1 cellular context compared by ENCODE assay signal in genomic region chr13:40379794-40380608, GRCh38.
TF ChIP-seq lines count a peak whose summit lies in the region.

No MANE protein-coding gene starts in this region.

TF ChIP-seq in GM12878, 131 proteins besides CTCF, POLR2A, EP300 and RAD21 (continued from another document):
- TF ChIP-seq, protein P1, sequence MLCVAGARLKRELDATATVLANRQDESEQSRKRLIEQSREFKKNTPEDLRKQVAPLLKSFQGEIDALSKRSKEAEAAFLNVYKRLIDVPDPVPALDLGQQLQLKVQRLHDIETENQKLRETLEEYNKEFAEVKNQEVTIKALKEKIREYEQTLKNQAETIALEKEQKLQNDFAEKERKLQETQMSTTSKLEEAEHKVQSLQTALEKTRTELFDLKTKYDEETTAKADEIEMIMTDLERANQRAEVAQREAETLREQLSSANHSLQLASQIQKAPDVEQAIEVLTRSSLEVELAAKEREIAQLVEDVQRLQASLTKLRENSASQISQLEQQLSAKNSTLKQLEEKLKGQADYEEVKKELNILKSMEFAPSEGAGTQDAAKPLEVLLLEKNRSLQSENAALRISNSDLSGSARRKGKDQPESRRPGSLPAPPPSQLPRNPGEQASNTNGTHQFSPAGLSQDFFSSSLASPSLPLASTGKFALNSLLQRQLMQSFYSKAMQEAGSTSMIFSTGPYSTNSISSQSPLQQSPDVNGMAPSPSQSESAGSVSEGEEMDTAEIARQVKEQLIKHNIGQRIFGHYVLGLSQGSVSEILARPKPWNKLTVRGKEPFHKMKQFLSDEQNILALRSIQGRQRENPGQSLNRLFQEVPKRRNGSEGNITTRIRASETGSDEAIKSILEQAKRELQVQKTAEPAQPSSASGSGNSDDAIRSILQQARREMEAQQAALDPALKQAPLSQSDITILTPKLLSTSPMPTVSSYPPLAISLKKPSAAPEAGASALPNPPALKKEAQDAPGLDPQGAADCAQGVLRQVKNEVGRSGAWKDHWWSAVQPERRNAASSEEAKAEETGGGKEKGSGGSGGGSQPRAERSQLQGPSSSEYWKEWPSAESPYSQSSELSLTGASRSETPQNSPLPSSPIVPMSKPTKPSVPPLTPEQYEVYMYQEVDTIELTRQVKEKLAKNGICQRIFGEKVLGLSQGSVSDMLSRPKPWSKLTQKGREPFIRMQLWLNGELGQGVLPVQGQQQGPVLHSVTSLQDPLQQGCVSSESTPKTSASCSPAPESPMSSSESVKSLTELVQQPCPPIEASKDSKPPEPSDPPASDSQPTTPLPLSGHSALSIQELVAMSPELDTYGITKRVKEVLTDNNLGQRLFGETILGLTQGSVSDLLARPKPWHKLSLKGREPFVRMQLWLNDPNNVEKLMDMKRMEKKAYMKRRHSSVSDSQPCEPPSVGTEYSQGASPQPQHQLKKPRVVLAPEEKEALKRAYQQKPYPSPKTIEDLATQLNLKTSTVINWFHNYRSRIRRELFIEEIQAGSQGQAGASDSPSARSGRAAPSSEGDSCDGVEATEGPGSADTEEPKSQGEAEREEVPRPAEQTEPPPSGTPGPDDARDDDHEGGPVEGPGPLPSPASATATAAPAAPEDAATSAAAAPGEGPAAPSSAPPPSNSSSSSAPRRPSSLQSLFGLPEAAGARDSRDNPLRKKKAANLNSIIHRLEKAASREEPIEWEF (IDR thresholded peaks at IDR 0.05; ENCODE audit: insufficient replicate concordance, low read depth, low read length) = no peak
TF ChIP-seq in GM12878: peak in this region for 1.
